Comparison of ENCODE assay signal across 8 cellular contexts in the genomic region with DNA sequence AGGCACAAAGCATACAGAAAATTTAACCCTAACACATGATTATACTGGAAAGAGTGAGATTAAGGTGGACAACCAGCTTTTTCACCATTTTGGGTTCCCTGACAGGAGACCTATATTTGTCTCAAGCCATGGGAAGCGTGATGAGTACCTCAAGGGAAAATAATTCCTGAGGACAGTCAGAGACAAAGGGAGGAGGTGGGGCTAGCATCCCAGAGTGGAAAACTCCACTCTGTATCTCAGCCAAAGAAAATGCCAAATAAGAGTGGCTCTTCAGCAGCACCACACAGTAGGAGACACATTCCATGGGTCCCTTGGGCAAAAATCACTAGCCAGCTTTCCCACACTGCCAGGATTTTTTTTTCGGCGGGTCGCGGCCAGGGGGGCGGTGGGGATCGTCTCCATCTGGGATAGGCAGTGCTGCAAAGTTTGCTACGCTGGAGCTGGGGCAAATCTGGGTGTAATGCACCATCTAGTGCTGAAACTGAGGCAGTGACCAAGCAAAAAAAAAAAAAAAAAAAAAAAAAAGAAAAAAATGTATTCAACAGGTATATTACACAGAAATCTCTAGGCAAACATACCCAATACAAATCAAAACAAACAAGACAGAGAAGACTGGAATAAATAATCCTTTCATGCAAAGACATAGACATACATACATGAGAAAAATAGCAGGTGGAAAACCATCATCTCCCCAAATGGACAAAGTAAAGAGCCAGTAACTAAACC.
DNase-seq lines count a peak whose midpoint lies in the region; ATAC-seq and TF ChIP-seq lines count a peak whose summit lies in the region.

No MANE protein-coding gene starts in this region.

- H3K27ac ChIP-seq in HEK293 (ENCODE audit: extremely low read depth, low read depth, low read length) (no peak overlapping the region), hepatocyte (no peak overlapping the region)

- H3K27me3 ChIP-seq in hepatocyte: no peaks in the 10 kb centered on the region

- H3K4me2 ChIP-seq in hepatocyte: peak overlapping the region; percentile 74

- 2% methylated on average over 8 of the region's 8 CpGs for WGBS in hepatocyte (ENCODE audit: low lambda C conversion rate, missing lambda C conversion rate)

- H4K20me1 ChIP-seq in hepatocyte (ENCODE audit: insufficient read depth, poor library complexity, severe bottlenecking): no peaks in the 10 kb centered on the region

- peak; percentile 81 for TF ChIP-seq CTCF in HEK293 (tag by site-specific recombination; IDR thresholded peaks at IDR 0.05)
- TF ChIP-seq CTCF in hepatocyte (IDR thresholded peaks at IDR 0.05; ENCODE audit: poor library complexity): peak; percentile 54

- peak overlapping the region; percentile 45 for H2AFZ ChIP-seq in hepatocyte

- no peaks in the 10 kb centered on the region for H3K79me2 ChIP-seq in hepatocyte

- ATAC-seq in HG02588 (IDR thresholded peaks at IDR 0.05; ENCODE audit: unreplicated experiment) (no peak), HG03196 (IDR thresholded peaks at IDR 0.05; ENCODE audit: unreplicated experiment) (no peak)

- H3K4me1 ChIP-seq in HEK293 (ENCODE audit: control insufficient read depth, insufficient read depth, low read length) (no peaks in the 10 kb centered on the region), hepatocyte (ENCODE audit: insufficient read depth) (no peaks in the 10 kb centered on the region)

- peak; percentile 77 for DNase-seq in DMS53 (lab: John Stamatoyannopoulos, UW)
- peak; percentile 3 for DNase-seq in RPMI8226
- peak; percentile 65 for DNase-seq in hepatocyte (ENCODE audit: low spot score)
- no peak for DNase-seq in activated CD4-positive, CD25-positive, alpha-beta regulatory T cell treated with anti-CD3 and anti-CD28 coated beads, Interleukin-2, amount 50 U/mL, for 72 hours
- DNase-seq in CD1c-positive myeloid dendritic cell (ENCODE audit: extremely low spot score): no peak

- POLR2A ChIA-PET in HEK293 (lab: Yijun Ruan, JAX): no interaction called here

- H3K36me3 ChIP-seq in HEK293 (ENCODE audit: control insufficient read depth in 2 of 2, insufficient read depth in 1 of 2, low read length in 2 of 2) (no peaks in the 10 kb centered on the region), hepatocyte (replicated peaks; ENCODE audit: insufficient read depth, low read depth) (no peaks in the 10 kb centered on the region)

- H3K9me2 ChIP-seq in hepatocyte (replicated peaks; ENCODE audit: insufficient read depth): no peaks in the 10 kb centered on the region

- peak overlapping the region; percentile 59 for H3K4me3 ChIP-seq in HEK293 (ENCODE audit: low read depth, low read length)
- H3K4me3 ChIP-seq in hepatocyte: no peak overlapping the region

- H3K9me3 ChIP-seq in HEK293 (ENCODE audit: control insufficient read depth, insufficient read depth, low read depth, low read length) (no peaks in the 10 kb centered on the region), hepatocyte (ENCODE audit: low read depth) (no peaks in the 10 kb centered on the region)

- CTCF ChIA-PET in HEK293 (lab: Yijun Ruan, JAX): interaction anchor here (0.6 to 2.5 kb wide), 28 partner anchors 9 to 1258 kb away, joined by 3 to 15 read pairs (median 4); no protein-coding TSS in a partner anchor

TF ChIP-seq in HEK293, 187 proteins besides CTCF, POLR2A, EP300 and RAD21 (continues in another document):
- TF ChIP-seq ZBTB48 (tag by site-specific recombination; IDR thresholded peaks at IDR 0.05) (peak; percentile 38; the same call in 1 of the 2 replicates), ZNF221 (tag by site-specific recombination; IDR thresholded peaks at IDR 0.05; ENCODE audit: borderline replicate concordance) (no peak), KLF10 (tag by site-specific recombination; IDR thresholded peaks at IDR 0.05) (no peak), ZNF324 (tag by site-specific recombination; IDR thresholded peaks at IDR 0.05) (no peak), ZNF335 (tag by site-specific recombination; conservative IDR thresholded peaks at IDR 0.05) (peak; percentile 56), SCRT2 (tag by site-specific recombination; IDR thresholded peaks at IDR 0.05) (peak; percentile 96), ZNF654 (tag by site-specific recombination; IDR thresholded peaks at IDR 0.05; ENCODE audit: low read depth) (peak; percentile 95), ZNF48 (tag by site-specific recombination; IDR thresholded peaks at IDR 0.05) (no peak), HOXD13 (CRISPR knock-in tag; IDR thresholded peaks at IDR 0.05; ENCODE audit: borderline replicate concordance) (no peak), ZNF174 (tag by site-specific recombination; IDR thresholded peaks at IDR 0.05) (no peak)
- TF ChIP-seq, protein P1, sequence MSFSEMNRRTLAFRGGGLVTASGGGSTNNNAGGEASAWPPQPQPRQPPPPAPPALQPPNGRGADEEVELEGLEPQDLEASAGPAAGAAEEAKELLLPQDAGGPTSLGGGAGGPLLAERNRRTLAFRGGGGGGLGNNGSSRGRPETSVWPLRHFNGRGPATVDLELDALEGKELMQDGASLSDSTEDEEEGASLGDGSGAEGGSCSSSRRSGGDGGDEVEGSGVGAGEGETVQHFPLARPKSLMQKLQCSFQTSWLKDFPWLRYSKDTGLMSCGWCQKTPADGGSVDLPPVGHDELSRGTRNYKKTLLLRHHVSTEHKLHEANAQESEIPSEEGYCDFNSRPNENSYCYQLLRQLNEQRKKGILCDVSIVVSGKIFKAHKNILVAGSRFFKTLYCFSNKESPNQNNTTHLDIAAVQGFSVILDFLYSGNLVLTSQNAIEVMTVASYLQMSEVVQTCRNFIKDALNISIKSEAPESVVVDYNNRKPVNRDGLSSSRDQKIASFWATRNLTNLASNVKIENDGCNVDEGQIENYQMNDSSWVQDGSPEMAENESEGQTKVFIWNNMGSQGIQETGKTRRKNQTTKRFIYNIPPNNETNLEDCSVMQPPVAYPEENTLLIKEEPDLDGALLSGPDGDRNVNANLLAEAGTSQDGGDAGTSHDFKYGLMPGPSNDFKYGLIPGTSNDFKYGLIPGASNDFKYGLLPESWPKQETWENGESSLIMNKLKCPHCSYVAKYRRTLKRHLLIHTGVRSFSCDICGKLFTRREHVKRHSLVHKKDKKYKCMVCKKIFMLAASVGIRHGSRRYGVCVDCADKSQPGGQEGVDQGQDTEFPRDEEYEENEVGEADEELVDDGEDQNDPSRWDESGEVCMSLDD (tag by site-specific recombination; IDR thresholded peaks at IDR 0.05): no peak
- TF ChIP-seq, protein P2, sequence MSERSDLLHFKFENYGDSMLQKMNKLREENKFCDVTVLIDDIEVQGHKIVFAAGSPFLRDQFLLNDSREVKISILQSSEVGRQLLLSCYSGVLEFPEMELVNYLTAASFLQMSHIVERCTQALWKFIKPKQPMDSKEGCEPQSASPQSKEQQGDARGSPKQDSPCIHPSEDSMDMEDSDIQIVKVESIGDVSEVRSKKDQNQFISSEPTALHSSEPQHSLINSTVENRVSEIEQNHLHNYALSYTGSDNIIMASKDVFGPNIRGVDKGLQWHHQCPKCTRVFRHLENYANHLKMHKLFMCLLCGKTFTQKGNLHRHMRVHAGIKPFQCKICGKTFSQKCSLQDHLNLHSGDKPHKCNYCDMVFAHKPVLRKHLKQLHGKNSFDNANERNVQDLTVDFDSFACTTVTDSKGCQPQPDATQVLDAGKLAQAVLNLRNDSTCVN (tag by site-specific recombination; optimal IDR thresholded peaks at IDR 0.05): no peak
- TF ChIP-seq, protein P3, sequence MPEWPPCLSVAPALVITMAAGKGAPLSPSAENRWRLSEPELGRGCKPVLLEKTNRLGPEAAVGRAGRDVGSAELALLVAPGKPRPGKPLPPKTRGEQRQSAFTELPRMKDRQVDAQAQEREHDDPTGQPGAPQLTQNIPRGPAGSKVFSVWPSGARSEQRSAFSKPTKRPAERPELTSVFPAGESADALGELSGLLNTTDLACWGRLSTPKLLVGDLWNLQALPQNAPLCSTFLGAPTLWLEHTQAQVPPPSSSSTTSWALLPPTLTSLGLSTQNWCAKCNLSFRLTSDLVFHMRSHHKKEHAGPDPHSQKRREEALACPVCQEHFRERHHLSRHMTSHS (tag by site-specific recombination; IDR thresholded peaks at IDR 0.05): no peak
- TF ChIP-seq, protein P4, sequence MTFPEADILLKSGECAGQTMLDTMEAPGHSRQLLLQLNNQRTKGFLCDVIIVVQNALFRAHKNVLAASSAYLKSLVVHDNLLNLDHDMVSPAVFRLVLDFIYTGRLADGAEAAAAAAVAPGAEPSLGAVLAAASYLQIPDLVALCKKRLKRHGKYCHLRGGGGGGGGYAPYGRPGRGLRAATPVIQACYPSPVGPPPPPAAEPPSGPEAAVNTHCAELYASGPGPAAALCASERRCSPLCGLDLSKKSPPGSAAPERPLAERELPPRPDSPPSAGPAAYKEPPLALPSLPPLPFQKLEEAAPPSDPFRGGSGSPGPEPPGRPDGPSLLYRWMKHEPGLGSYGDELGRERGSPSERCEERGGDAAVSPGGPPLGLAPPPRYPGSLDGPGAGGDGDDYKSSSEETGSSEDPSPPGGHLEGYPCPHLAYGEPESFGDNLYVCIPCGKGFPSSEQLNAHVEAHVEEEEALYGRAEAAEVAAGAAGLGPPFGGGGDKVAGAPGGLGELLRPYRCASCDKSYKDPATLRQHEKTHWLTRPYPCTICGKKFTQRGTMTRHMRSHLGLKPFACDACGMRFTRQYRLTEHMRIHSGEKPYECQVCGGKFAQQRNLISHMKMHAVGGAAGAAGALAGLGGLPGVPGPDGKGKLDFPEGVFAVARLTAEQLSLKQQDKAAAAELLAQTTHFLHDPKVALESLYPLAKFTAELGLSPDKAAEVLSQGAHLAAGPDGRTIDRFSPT (tag by site-specific recombination; IDR thresholded peaks at IDR 0.05): no peak

Comparison
In these comparisons a context has a peak if more than half of its experiments do, and no peak if none do; other contexts are left out.
1. DNase-seq: peak in DMS53 (single experiment), RPMI8226 (single experiment) and hepatocyte (single experiment); none in activated CD4-positive, CD25-positive, alpha-beta regulatory T cell treated with anti-CD3 and anti-CD28 coated beads, Interleukin-2, amount 50 U/mL, for 72 hours (single experiment) and CD1c-positive myeloid dendritic cell (single experiment).